8 cellular contexts compared by ENCODE assay signal in the genomic region with DNA sequence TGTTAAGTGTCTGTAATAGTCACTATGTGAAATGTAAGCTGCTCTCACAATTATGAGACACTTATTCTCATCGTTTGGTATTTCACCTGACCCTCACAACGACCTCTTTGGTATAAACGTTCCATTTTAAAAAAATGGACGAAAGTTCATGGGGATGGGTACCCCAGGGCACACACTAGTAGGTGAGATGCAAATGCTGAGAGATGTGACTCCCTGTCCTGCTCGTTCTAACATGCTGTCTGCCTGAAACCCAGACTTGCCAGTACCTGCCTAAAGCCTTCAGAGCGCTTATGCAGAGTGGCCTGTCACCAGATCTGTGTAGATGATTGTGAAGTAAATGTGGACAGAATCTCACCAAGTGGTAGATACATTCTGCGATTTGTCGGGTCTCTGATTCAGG. TPM values are rescaled to one million over a fixed set of nuclear protein-coding genes. Genes with fewer than 3 reads are reported as not detected.
DNase-seq lines count a peak whose midpoint lies in the region; ATAC-seq and TF ChIP-seq lines count a peak whose summit lies in the region.
"Not testable (repeated sequence)": the region's sequence is repeated elsewhere in the genome, so short reads cannot be mapped to it uniquely, and the experiment has no call there.

No MANE protein-coding gene starts in this region.

- not testable (repeated sequence) for TF ChIP-seq POLR2A in right lobe of liver (IDR thresholded peaks at IDR 0.05)

- H3K36me3 ChIP-seq in BLaER1 treated with 17β-estradiol and CSF1 and Interleukin-3, amounts not matched to agents 10 nM and 100 nM; Karpas-422 (ENCODE audit: insufficient read depth, low read length); right lobe of liver: not testable (repeated sequence)

- TF ChIP-seq CTCF in epithelial cell of proximal tubule (conservative IDR thresholded peaks at IDR 0.05; ENCODE audit: low read depth, low read length); right lobe of liver (IDR thresholded peaks at IDR 0.05): not testable (repeated sequence)

- ATAC-seq in GM19395 (IDR thresholded peaks at IDR 0.05; ENCODE audit: unreplicated experiment) (peak; percentile 18), HG02938 (IDR thresholded peaks at IDR 0.05; ENCODE audit: unreplicated experiment) (peak; percentile 35), right lobe of liver (peak; percentile 27 to 42 (median 30))

- not testable (repeated sequence) for H3K27me3 ChIP-seq in BLaER1 treated with 17β-estradiol and CSF1 and Interleukin-3, amounts not matched to agents 10 nM and 100 nM; Karpas-422 (ENCODE audit: low read length); right lobe of liver

- H3K4me3 ChIP-seq in BLaER1 treated with 17β-estradiol and CSF1 and Interleukin-3, amounts not matched to agents 10 nM and 100 nM = peak overlapping the region; percentile 57 to 72 (median 66)
- H3K4me3 ChIP-seq in Karpas-422 (ENCODE audit: low read length) (peak overlapping the region; percentile 50; the same call in 1 of the 2 replicates), epithelial cell of proximal tubule (ENCODE audit: low read depth, low read length) (peak overlapping the region; percentile 58), right lobe of liver (peak overlapping the region; percentile 45 to 68 (median 62)), skeletal muscle cell (ENCODE audit: low read depth, low read length) (peak overlapping the region; percentile 52)

- intact Hi-C loops in activated T-helper 2 cell treated with anti-CD3 and anti-CD28 coated beads, Interferon-gamma antibody, Interleukin-2, Interleukin-4, amounts not matched to agents 10 μg/mL and 5 μg/mL and 100 μg/mL, durations not matched to agents 14 hours and 24 hours and 36 hours (cut with micrococcal nuclease); right lobe of liver (cut with DNase I): not testable (repeated sequence)

- peak overlapping the region; percentile 61 to 79 (median 71); a peak in 21 of 22 replicates for H3K9ac ChIP-seq in BLaER1 treated with 17β-estradiol and CSF1 and Interleukin-3, amounts not matched to agents 10 nM and 100 nM
- peak overlapping the region; percentile 48; the same call in 1 of the 2 replicates for H3K9ac ChIP-seq in Karpas-422 (ENCODE audit: low read length)

- H3K27ac Mint-ChIP-seq in activated T-helper 2 cell treated with anti-CD3 and anti-CD28 coated beads, Interferon-gamma antibody, Interleukin-2, Interleukin-4, amounts not matched to agents 10 μg/mL and 5 μg/mL and 100 μg/mL, durations not matched to agents 14 hours and 24 hours and 36 hours = not testable (repeated sequence)

- DNase-seq in Karpas-422 = peak; percentile 49
- DNase-seq in activated T-helper 2 cell treated with anti-CD3 and anti-CD28 coated beads, Interferon-gamma antibody, Interleukin-2, Interleukin-4, amounts not matched to agents 10 μg/mL and 5 μg/mL and 100 μg/mL, durations not matched to agents 14 hours and 24 hours and 36 hours (ENCODE audit: low spot score); epithelial cell of proximal tubule (ENCODE audit: low read depth); right lobe of liver; skeletal muscle cell (ENCODE audit: low read depth): not testable (repeated sequence)

- H3K4me3 Mint-ChIP-seq in activated T-helper 2 cell treated with anti-CD3 and anti-CD28 coated beads, Interferon-gamma antibody, Interleukin-2, Interleukin-4, amounts not matched to agents 10 μg/mL and 5 μg/mL and 100 μg/mL, durations not matched to agents 14 hours and 24 hours and 36 hours (ENCODE audit: low read depth) = peak overlapping the region; percentile 93

- H2AFZ ChIP-seq in Karpas-422 (ENCODE audit: low read length) = not testable (repeated sequence)

- H3K9me2 ChIP-seq in Karpas-422 (replicated peaks; ENCODE audit: insufficient read depth, low read length) = not testable (repeated sequence)

- not testable (repeated sequence) for H4K20me1 ChIP-seq in BLaER1 treated with 17β-estradiol and CSF1 and Interleukin-3, amounts not matched to agents 10 nM and 100 nM; Karpas-422 (ENCODE audit: insufficient read depth, low read depth, low read length)

- H3K27ac ChIP-seq in BLaER1 treated with 17β-estradiol and CSF1 and Interleukin-3, amounts not matched to agents 10 nM and 100 nM = peak overlapping the region in 2 of 11 experiments; percentile 51 to 59; a peak in 4 of 22 replicates
- H3K27ac ChIP-seq in Karpas-422 (ENCODE audit: low read length) = not testable (repeated sequence)
- peak overlapping the region in 1 of 3 donors; percentile 67 for H3K27ac ChIP-seq in right lobe of liver

- H3K79me2 ChIP-seq in Karpas-422 (ENCODE audit: low read length) = not testable (repeated sequence)

- not testable (repeated sequence) for H3K27me3 Mint-ChIP-seq in activated T-helper 2 cell treated with anti-CD3 and anti-CD28 coated beads, Interferon-gamma antibody, Interleukin-2, Interleukin-4, amounts not matched to agents 10 μg/mL and 5 μg/mL and 100 μg/mL, durations not matched to agents 14 hours and 24 hours and 36 hours (ENCODE audit: low read depth)

- WGBS in right lobe of liver (ENCODE audit: insufficient coverage, low coverage, low lambda C conversion rate, missing lambda C conversion rate) = 13% methylated on average over 6 of the region's 8 CpGs

- not testable (repeated sequence) for H3K4me1 Mint-ChIP-seq in activated T-helper 2 cell treated with anti-CD3 and anti-CD28 coated beads, Interferon-gamma antibody, Interleukin-2, Interleukin-4, amounts not matched to agents 10 μg/mL and 5 μg/mL and 100 μg/mL, durations not matched to agents 14 hours and 24 hours and 36 hours (ENCODE audit: low read depth)

- H3K4me2 ChIP-seq in BLaER1 treated with 17β-estradiol and CSF1 and Interleukin-3, amounts not matched to agents 10 nM and 100 nM = peak overlapping the region; percentile 45 to 75 (median 64)
- not testable (repeated sequence) for H3K4me2 ChIP-seq in Karpas-422 (ENCODE audit: low read depth, low read length, poor library complexity, severe bottlenecking)

- H3K9me3 Mint-ChIP-seq in activated T-helper 2 cell treated with anti-CD3 and anti-CD28 coated beads, Interferon-gamma antibody, Interleukin-2, Interleukin-4, amounts not matched to agents 10 μg/mL and 5 μg/mL and 100 μg/mL, durations not matched to agents 14 hours and 24 hours and 36 hours = not testable (repeated sequence)

- not testable (repeated sequence) for H3K36me3 Mint-ChIP-seq in activated T-helper 2 cell treated with anti-CD3 and anti-CD28 coated beads, Interferon-gamma antibody, Interleukin-2, Interleukin-4, amounts not matched to agents 10 μg/mL and 5 μg/mL and 100 μg/mL, durations not matched to agents 14 hours and 24 hours and 36 hours (ENCODE audit: low read depth)

- H3K4me1 ChIP-seq in BLaER1 treated with 17β-estradiol and CSF1 and Interleukin-3, amounts not matched to agents 10 nM and 100 nM; Karpas-422 (ENCODE audit: low read length); right lobe of liver: not testable (repeated sequence)

- H3K9me3 ChIP-seq in BLaER1 treated with 17β-estradiol and CSF1 and Interleukin-3, amounts not matched to agents 10 nM and 100 nM (replicated peaks in 1 of 11); Karpas-422 (ENCODE audit: low read length); right lobe of liver: not testable (repeated sequence)

RNA-seq across cellular contexts. Expression of a gene that starts 0.6 kb away (rescaled TPM):
- 1.6 and 3.1 TPM in 2 replicates for total RNA-seq in Karpas-422 (2014; rRNA removed; shearing (Covaris generic); ENCODE audit: low replicate concordance)
- 1.0 and 1.7 TPM in 2 replicates for total RNA-seq in activated T-helper 2 cell treated with anti-CD3 and anti-CD28 coated beads, Interferon-gamma antibody, Interleukin-2, Interleukin-4, amounts not matched to agents 10 μg/mL and 5 μg/mL and 100 μg/mL, durations not matched to agents 14 hours and 24 hours and 36 hours
- total RNA-seq in epithelial cell of proximal tubule = 1.2 and 2.0 TPM in 2 replicates
- 1 to 10 TPM; 1.0 to 2.6 (median 1.7) TPM for total RNA-seq in right lobe of liver
